In the genomic region with DNA sequence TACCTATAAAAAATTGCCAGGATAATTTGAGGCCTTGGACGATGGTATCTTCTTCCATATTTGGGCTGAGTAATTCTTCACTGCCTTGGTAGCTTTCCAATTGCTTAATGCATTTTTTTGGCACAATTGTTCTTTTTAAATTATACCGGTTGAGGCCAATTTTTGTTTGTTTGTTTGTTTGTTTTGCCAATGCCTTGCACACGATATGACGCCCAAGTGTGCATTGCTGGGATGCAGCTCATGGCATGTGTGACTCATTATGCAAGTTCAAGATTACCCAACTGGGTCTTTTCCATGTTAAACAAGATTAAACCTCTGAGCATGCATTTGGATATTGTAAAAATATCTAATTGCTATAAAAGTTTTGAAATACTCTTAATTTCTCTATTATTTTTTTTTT, we compare ENCODE assay signal across 20 cellular contexts.
DNase-seq lines count a peak whose midpoint lies in the region; ATAC-seq and TF ChIP-seq lines count a peak whose summit lies in the region.
"Had no signal": no experiment of that assay in that cellular context is flagged by ENCODE, and none has a peak within 500 bp of the region (broad histone marks: within the 10 kb centered on the region; RNA-seq: fewer than 3 reads in every experiment).

No MANE protein-coding gene starts in this region.

- H3K4me3 ChIP-seq in GM23248 (no peak overlapping the region), adipocyte (ENCODE audit: low read length) (no peak overlapping the region), MM.1S (ENCODE audit: low read length) (no peak overlapping the region), smooth muscle cell (no peak overlapping the region)
- H3K4me3 ChIP-seq: SJCRH30 had no signal

- H3K36me3 ChIP-seq in GM23248 (ENCODE audit: low read depth) = no peaks in the 10 kb centered on the region
- no peaks in the 10 kb centered on the region for H3K36me3 ChIP-seq in adipocyte (ENCODE audit: control insufficient read depth, insufficient read depth, low read length, severe bottlenecking)
- no peaks in the 10 kb centered on the region for H3K36me3 ChIP-seq in MM.1S (replicated peaks; ENCODE audit: insufficient read depth, low read length)
- no peaks in the 10 kb centered on the region for H3K36me3 ChIP-seq in smooth muscle cell (ENCODE audit: low read depth)
- H3K36me3 ChIP-seq: SJCRH30 had no signal

- H3K4me1 ChIP-seq in GM23248 (ENCODE audit: insufficient read depth) (peaks cover 11% of the 10 kb centered on the region), adipocyte (ENCODE audit: control insufficient read depth, insufficient read depth, low read length) (peaks cover 7% of the 10 kb centered on the region), MM.1S (ENCODE audit: low read length) (no peaks in the 10 kb centered on the region), smooth muscle cell (ENCODE audit: low read depth) (no peaks in the 10 kb centered on the region)
- H3K4me1 ChIP-seq: Caco-2, SJCRH30 had no signal

- H3K9me2 ChIP-seq in GM23248 (ENCODE audit: insufficient read depth) = no peaks in the 10 kb centered on the region
- H3K9me2 ChIP-seq in MM.1S (replicated peaks; ENCODE audit: insufficient read depth, low read length) = no peaks in the 10 kb centered on the region

- H2AFZ ChIP-seq in GM23248 = no peak overlapping the region
- no peak overlapping the region for H2AFZ ChIP-seq in MM.1S (ENCODE audit: low read length)
- no peak overlapping the region for H2AFZ ChIP-seq in smooth muscle cell (ENCODE audit: low read depth)

- peak overlapping the region; percentile 21 for H3K4me2 ChIP-seq in GM23248 (ENCODE audit: unreplicated experiment)
- H3K4me2 ChIP-seq in MM.1S (ENCODE audit: low read depth, low read length) = no peak overlapping the region
- no peak overlapping the region for H3K4me2 ChIP-seq in smooth muscle cell

- ATAC-seq in HG03039 (IDR thresholded peaks at IDR 0.05; ENCODE audit: unreplicated experiment) = no peak

- no peaks in the 10 kb centered on the region for H3K27me3 ChIP-seq in GM23248 (replicated peaks; ENCODE audit: insufficient read depth)
- no peaks in the 10 kb centered on the region for H3K27me3 ChIP-seq in adipocyte (replicated peaks; ENCODE audit: control insufficient read depth, insufficient read depth, low read length)
- H3K27me3 ChIP-seq in MM.1S (replicated peaks; ENCODE audit: insufficient read depth, low read length) = no peaks in the 10 kb centered on the region
- no peaks in the 10 kb centered on the region for H3K27me3 ChIP-seq in smooth muscle cell (ENCODE audit: low read depth)

- no peak for TF ChIP-seq CTCF in MM.1S (IDR thresholded peaks at IDR 0.05; ENCODE audit: low read length)
- no peak for TF ChIP-seq CTCF in smooth muscle cell (IDR thresholded peaks at IDR 0.05; ENCODE audit: borderline replicate concordance, insufficient read depth, poor library complexity, severe bottlenecking)

- DNase-seq in A172 (ENCODE audit: low spot score) (peak; percentile 8), GM23248 (peak; percentile 80), adipocyte (ENCODE audit: low read depth) (peak; percentile 86), fibroblast of gingiva (ENCODE audit: low read depth) (peak; percentile 42), MM.1S (no peak), smooth muscle cell (lab: John Stamatoyannopoulos, UW; ENCODE audit: unreplicated experiment) (no peak), NAMALWA (ENCODE audit: low spot score) (no peak)
- DNase-seq: Caco-2; CD4-positive, CD25-positive, alpha-beta regulatory T cell; H7; IMR-90; Karpas-422; NCI-H1417; NCI-H187 treated with DMSO at 0.1 percent for 48 hours; NCI-H2171; NCI-H510A; NCI-H774; SJCRH30 had no signal

- peaks cover 5% of the 10 kb centered on the region; the same call in 1 of the 2 replicates for H3F3A ChIP-seq in GM23248 (ENCODE audit: insufficient read depth)
- no peaks in the 10 kb centered on the region for H3F3A ChIP-seq in MM.1S (ENCODE audit: insufficient read depth, low read length)
- no peaks in the 10 kb centered on the region for H3F3A ChIP-seq in smooth muscle cell (ENCODE audit: low read depth)

- 37 to 42% methylated on average over 4 of the region's 4 CpGs for WGBS in GM23248 (ENCODE audit: low coverage in 1 of 2, low lambda C conversion rate in 2 of 2, missing lambda C conversion rate in 2 of 2), 2 experiments
- 76% methylated on average over 4 of the region's 4 CpGs for WGBS in smooth muscle cell (ENCODE audit: low lambda C conversion rate)

- H4K20me1 ChIP-seq in GM23248 (ENCODE audit: insufficient read depth) (no peaks in the 10 kb centered on the region), MM.1S (ENCODE audit: insufficient read depth, low read length) (no peaks in the 10 kb centered on the region), smooth muscle cell (ENCODE audit: low read depth) (no peaks in the 10 kb centered on the region)

- H3K9me3 ChIP-seq in GM23248 (ENCODE audit: low read depth) = no peaks in the 10 kb centered on the region
- H3K9me3 ChIP-seq in adipocyte (ENCODE audit: control insufficient read depth, low read length) = no peaks in the 10 kb centered on the region
- H3K9me3 ChIP-seq in MM.1S (replicated peaks; ENCODE audit: insufficient read depth, low read length) = no peaks in the 10 kb centered on the region
- H3K9me3 ChIP-seq in smooth muscle cell (replicated peaks; ENCODE audit: low read depth) = no peaks in the 10 kb centered on the region
- H3K9me3 ChIP-seq: Caco-2, SJCRH30 had no signal

- H3K9ac ChIP-seq in GM23248 = no peak overlapping the region
- H3K9ac ChIP-seq in adipocyte (ENCODE audit: low read length) = no peak overlapping the region
- H3K9ac ChIP-seq in MM.1S (ENCODE audit: low read length) = no peak overlapping the region
- H3K9ac ChIP-seq in smooth muscle cell (ENCODE audit: low read depth) = no peak overlapping the region

- H3K79me2 ChIP-seq in GM23248 (ENCODE audit: insufficient read depth) (no peaks in the 10 kb centered on the region), MM.1S (ENCODE audit: low read length) (no peaks in the 10 kb centered on the region), smooth muscle cell (ENCODE audit: low read depth) (no peaks in the 10 kb centered on the region)

- in situ Hi-C loops in GM23248 (cut with MboI) = no loop called here

- H3K27ac ChIP-seq in GM23248 (no peak overlapping the region), MM.1S (ENCODE audit: low read length) (no peak overlapping the region), smooth muscle cell (ENCODE audit: low read depth) (no peak overlapping the region)
- H3K27ac ChIP-seq: RWPE1, SJCRH30 had no signal

Comparison
In these comparisons a context has a peak if more than half of its experiments do, and no peak if none do; other contexts are left out.
1. DNase-seq: peak in A172 (single experiment), GM23248 (single experiment), adipocyte (single experiment) and fibroblast of gingiva (single experiment); none in MM.1S (single experiment), smooth muscle cell (single experiment) and NAMALWA (single experiment).